9 cellular contexts compared by ENCODE assay signal in the genomic region with DNA sequence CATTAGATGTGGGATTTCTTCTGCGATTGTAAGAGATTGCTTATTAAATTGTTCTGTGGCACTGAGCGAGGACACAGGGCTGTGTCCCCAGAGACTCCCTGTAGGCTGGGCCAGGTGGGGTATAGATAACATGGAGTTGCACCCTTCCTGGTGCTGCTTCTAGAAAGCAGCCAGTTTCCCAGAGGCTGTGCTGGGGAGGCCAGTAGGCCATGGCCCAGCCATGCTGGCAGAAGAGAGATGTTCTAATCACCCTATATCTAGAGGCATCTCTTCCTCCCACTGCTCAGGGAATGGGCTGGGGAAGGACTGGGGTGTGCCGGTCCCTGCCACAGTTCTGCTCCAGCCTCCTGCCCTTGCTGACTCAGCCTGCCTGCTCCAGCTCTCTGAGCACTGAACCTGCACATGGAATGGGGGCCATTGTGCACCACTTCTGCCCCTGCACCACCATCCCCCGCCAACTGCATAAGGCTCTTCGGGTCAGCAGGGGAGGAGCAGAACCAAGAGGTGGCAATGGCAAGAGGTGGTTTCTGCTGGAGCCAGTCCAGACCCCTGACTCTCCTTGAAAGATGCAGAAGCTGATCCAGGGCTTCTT.
A peak's percentile ranks its signal among the peaks of the same experiment; 100 is the strongest.
DNase-seq lines count a peak whose midpoint lies in the region; ATAC-seq, FAIRE-seq and TF ChIP-seq lines count a peak whose summit lies in the region.
"Had no signal": no experiment of that assay in that cellular context is flagged by ENCODE, and none has a peak within 500 bp of the region (broad histone marks: within the 10 kb centered on the region; RNA-seq: fewer than 3 reads in every experiment).

No MANE protein-coding gene starts in this region.

- H3K9me1 ChIP-seq in K562 (ENCODE audit: control insufficient read depth, insufficient read depth, low read length) = no peaks in the 10 kb centered on the region

- TF ChIP-seq RAD21 in K562 (CRISPR knock-in tag; conservative IDR thresholded peaks at IDR 0.05 in 1 of 2, IDR thresholded peaks at IDR 0.05 in 1 of 2) = no peak

- no peaks in the 10 kb centered on the region for H3K36me3 Mint-ChIP-seq in T-helper 17 cell (ENCODE audit: low read depth)

- H2AFZ ChIP-seq in K562 (ENCODE audit: low read depth, low read length) = no peak overlapping the region

- in situ Hi-C loops in K562 (cut with MboI) = no loop called here
- in situ Hi-C loops in KBM-7 (cut with MboI; ENCODE audit: low pct_unique_long_range_greater_than_20kb, low sequenced_read_pairs) = no loop called here

- FAIRE-seq in K562 (lab: Jason Lieb, UNC) (no peak), kidney (lab: Jason Lieb, UNC) (no peak)

- BruUV-seq in K562 (replicated peaks; lab: Mats Ljungman, UMichigan) = no TSS peak

- DNase-seq in HK-2 (ENCODE audit: unreplicated experiment) = peak; percentile 91
- DNase-seq in K562 (ENCODE audit: extremely low read depth in 1 of 4, low spot score in 3 of 4) = peak in 1 of 4 experiments; percentile 48
- DNase-seq in kidney = peak; percentile 88
- no peak for DNase-seq in T-helper 17 cell
- DNase-seq in effector memory CD4-positive, alpha-beta T cell = no peak
- no peak for DNase-seq in KBM-7
- DNase-seq in NCI-H2107 treated with DMSO at 0.1 percent for 48 hours (lab: John Stamatoyannopoulos, UW; ENCODE audit: unreplicated experiment) = no peak

- H3K4me1 ChIP-seq in K562 (replicated peaks in 1 of 2; ENCODE audit: control insufficient read depth in 2 of 2, insufficient read depth in 2 of 2, low read length in 2 of 2) (peaks cover 20 to 21% of the 10 kb centered on the region in 2 experiments), kidney (ENCODE audit: control insufficient read depth in 1 of 2, insufficient read depth in 1 of 2, low read depth in 1 of 2, low read length in 2 of 2) (peaks cover 49 to 63% of the 10 kb centered on the region in 2 donors), stomach smooth muscle (ENCODE audit: control insufficient read depth, insufficient read depth, low read length) (peaks cover 44% of the 10 kb centered on the region)
- H3K4me1 ChIP-seq in effector memory CD4-positive, alpha-beta T cell (ENCODE audit: control insufficient read depth, insufficient read depth, low read length, poor library complexity, severe bottlenecking) = no peaks in the 10 kb centered on the region

- POLR2A ChIA-PET in K562 (lab: Yijun Ruan, JAX) = interaction anchor here (1.4 kb wide), 1 partner anchor 12 kb away, joined by 5 read pairs; no protein-coding TSS in a partner anchor

- TF ChIP-seq POLR2A in K562 (conservative IDR thresholded peaks at IDR 0.05) = no peak

- no peak overlapping the region for H3K4me2 ChIP-seq in K562 (ENCODE audit: insufficient read depth, low read length)

- no peaks in the 10 kb centered on the region for H3K27me3 ChIP-seq in K562 (ENCODE audit: control insufficient read depth in 2 of 2, insufficient read depth in 2 of 2, low read length in 2 of 2)
- no peaks in the 10 kb centered on the region for H3K27me3 ChIP-seq in stomach smooth muscle (ENCODE audit: control insufficient read depth in 1 of 2, insufficient read depth in 2 of 2, low read length in 2 of 2)
- H3K27me3 ChIP-seq in effector memory CD4-positive, alpha-beta T cell (replicated peaks; ENCODE audit: control insufficient read depth, insufficient read depth, low read length, poor library complexity, severe bottlenecking) = no peaks in the 10 kb centered on the region

- TF ChIP-seq CTCF in K562 (IDR thresholded peaks at IDR 0.05 in 2 of 3, conservative IDR thresholded peaks at IDR 0.05 in 1 of 3; ENCODE audit: insufficient read depth in 2 of 3, low read depth in 1 of 3, low read length in 3 of 3) (no peak), kidney (IDR thresholded peaks at IDR 0.05; ENCODE audit: borderline replicate concordance, extremely low read depth, insufficient read depth) (no peak)

- H3K4me3 ChIP-seq in K562 (no peak overlapping the region), kidney (ENCODE audit: low read length in 2 of 2) (no peak overlapping the region), stomach smooth muscle (ENCODE audit: low read length in 2 of 2) (peak overlapping the region in 1 of 2 donors; percentile 22)
- H3K4me3 ChIP-seq in effector memory CD4-positive, alpha-beta T cell (ENCODE audit: insufficient read depth, low read depth, low read length, poor library complexity, severe bottlenecking) = no peak overlapping the region

- no peaks in the 10 kb centered on the region for H3K79me2 ChIP-seq in K562 (ENCODE audit: control insufficient read depth, insufficient read depth, low read length)

- no peak for TF ChIP-seq EP300 in K562 (IDR thresholded peaks at IDR 0.05; ENCODE audit: low read length)

- no peak overlapping the region for H3K4me3 Mint-ChIP-seq in T-helper 17 cell

- WGBS in K562 (ENCODE audit: insufficient coverage, low coverage, missing lambda C conversion rate) = 31% methylated on average over 5 of the region's 5 CpGs

- peak overlapping the region in 1 of 2 experiments; percentile 79; a peak in 2 of 4 replicates for H3K9ac ChIP-seq in K562 (ENCODE audit: insufficient read depth in 1 of 2, low read depth in 2 of 2, low read length in 2 of 2)
- H3K9ac ChIP-seq in kidney (ENCODE audit: low read length in 2 of 2) = peak overlapping the region in 1 of 2 donors; percentile 14
- no peak overlapping the region for H3K9ac ChIP-seq in stomach smooth muscle (ENCODE audit: low read length in 2 of 2)

- intact Hi-C loops in K562 (cut with micrococcal nuclease) (no loop called here), kidney (cut with DNase I) (no loop called here)

- H3K4me1 Mint-ChIP-seq in T-helper 17 cell = peaks cover 8% of the 10 kb centered on the region

- no peaks in the 10 kb centered on the region for H3K36me3 ChIP-seq in K562 (ENCODE audit: control insufficient read depth, insufficient read depth, low read length)
- H3K36me3 ChIP-seq in kidney (ENCODE audit: control insufficient read depth in 1 of 2, insufficient read depth in 2 of 2, low read length in 2 of 2) = no peaks in the 10 kb centered on the region
- H3K36me3 ChIP-seq in stomach smooth muscle (ENCODE audit: control insufficient read depth in 2 of 2, insufficient read depth in 2 of 2, low read length in 2 of 2) = no peaks in the 10 kb centered on the region
- H3K36me3 ChIP-seq in effector memory CD4-positive, alpha-beta T cell (ENCODE audit: control insufficient read depth, insufficient read depth, low read length) = no peaks in the 10 kb centered on the region

- H3K27ac Mint-ChIP-seq in T-helper 17 cell = no peak overlapping the region

- H3K9me3 ChIP-seq in K562 (replicated peaks; ENCODE audit: control insufficient read depth, insufficient read depth, low read depth, low read length) (no peaks in the 10 kb centered on the region; the same call in none of the 2 replicates), kidney (ENCODE audit: control insufficient read depth in 1 of 2, low read length in 2 of 2) (peaks cover 0 to 2% of the 10 kb centered on the region in 2 donors), stomach smooth muscle (ENCODE audit: control insufficient read depth in 2 of 2, low read length in 2 of 2) (peaks cover 0 to 6% of the 10 kb centered on the region in 2 donors), T-helper 17 cell (ENCODE audit: control insufficient read depth, low read length, poor library complexity, severe bottlenecking) (no peaks in the 10 kb centered on the region)
- H3K9me3 ChIP-seq in effector memory CD4-positive, alpha-beta T cell (ENCODE audit: control insufficient read depth, low read length) = no peaks in the 10 kb centered on the region

- CTCF ChIA-PET in K562 (lab: Yijun Ruan, JAX; ENCODE audit: low intra/inter-chr PET ratio) = no interaction called here

- peak; percentile 43 for ATAC-seq in K562
- ATAC-seq in T-helper 17 cell = no peak

- H3K27ac ChIP-seq in K562 (ENCODE audit: extremely low read depth, low read depth, low read length) (no peak overlapping the region), kidney (ENCODE audit: low read depth in 2 of 2, low read length in 2 of 2) (peak overlapping the region; percentile 93 to 95), stomach smooth muscle (ENCODE audit: low read length) (peak overlapping the region; percentile 41)
- H3K27ac ChIP-seq in effector memory CD4-positive, alpha-beta T cell (ENCODE audit: insufficient read depth, low read length, poor library complexity, severe bottlenecking) = no peak overlapping the region
- H3K27ac ChIP-seq: HL-60 had no signal

- no peaks in the 10 kb centered on the region for H4K20me1 ChIP-seq in K562 (replicated peaks; ENCODE audit: control insufficient read depth, insufficient read depth, low read length)

- H3K27me3 Mint-ChIP-seq in T-helper 17 cell = no peaks in the 10 kb centered on the region

TF ChIP-seq in K562, 482 proteins besides CTCF, POLR2A, EP300 and RAD21 (continues in another document):
- TF ChIP-seq, protein P1, sequence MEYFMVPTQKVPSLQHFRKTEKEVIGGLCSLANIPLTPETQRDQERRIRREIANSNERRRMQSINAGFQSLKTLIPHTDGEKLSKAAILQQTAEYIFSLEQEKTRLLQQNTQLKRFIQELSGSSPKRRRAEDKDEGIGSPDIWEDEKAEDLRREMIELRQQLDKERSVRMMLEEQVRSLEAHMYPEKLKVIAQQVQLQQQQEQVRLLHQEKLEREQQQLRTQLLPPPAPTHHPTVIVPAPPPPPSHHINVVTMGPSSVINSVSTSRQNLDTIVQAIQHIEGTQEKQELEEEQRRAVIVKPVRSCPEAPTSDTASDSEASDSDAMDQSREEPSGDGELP (CRISPR knock-in tag; IDR thresholded peaks at IDR 0.05; ENCODE audit: borderline replicate concordance) = peak; percentile 26; the same call in 1 of the 2 replicates
- TF ChIP-seq, protein P2, sequence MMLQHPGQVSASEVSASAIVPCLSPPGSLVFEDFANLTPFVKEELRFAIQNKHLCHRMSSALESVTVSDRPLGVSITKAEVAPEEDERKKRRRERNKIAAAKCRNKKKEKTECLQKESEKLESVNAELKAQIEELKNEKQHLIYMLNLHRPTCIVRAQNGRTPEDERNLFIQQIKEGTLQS (IDR thresholded peaks at IDR 0.05) = no peak
- TF ChIP-seq, protein P2 (CRISPR knock-in tag; conservative IDR thresholded peaks at IDR 0.05) = no peak
- TF ChIP-seq OTX1 (CRISPR knock-in tag; IDR thresholded peaks at IDR 0.05) = no peak
- peak; percentile 58; the same call in 1 of the 2 replicates for TF ChIP-seq C11orf30 (IDR thresholded peaks at IDR 0.05; ENCODE audit: low read depth)
- TF ChIP-seq DIDO1 (tag; IDR thresholded peaks at IDR 0.05; ENCODE audit: low read depth) = 0 out of 2 replicates have a peak, but pooled peaks have one; percentile 28
- no peak for TF ChIP-seq JUN (IDR thresholded peaks at IDR 0.05; ENCODE audit: borderline replicate concordance, low read depth, low read length)
- TF ChIP-seq JUN (CRISPR knock-in tag; IDR thresholded peaks at IDR 0.05; ENCODE audit: borderline replicate concordance) = no peak
- TF ChIP-seq PCBP2 (IDR thresholded peaks at IDR 0.05; ENCODE audit: low read depth, low read length, poor library complexity, severe bottlenecking) = no peak

Comparison
In these comparisons a context has a peak if more than half of its experiments do, and no peak if none do; other contexts are left out.
1. DNase-seq: peak in HK-2 (single experiment) and kidney (single experiment); none in T-helper 17 cell (0 of 3), effector memory CD4-positive, alpha-beta T cell (0 of 3), KBM-7 (single experiment) and NCI-H2107 treated with DMSO at 0.1 percent for 48 hours (single experiment).
2. H3K27ac ChIP-seq: peak in kidney (2 of 2) and stomach smooth muscle (single experiment); none in K562 (single experiment) and effector memory CD4-positive, alpha-beta T cell (single experiment).